ENCODE assay signal across 1 cellular context in genomic region chr18:22921762-22922161, GRCh38.
TF ChIP-seq lines count a peak whose summit lies in the region.

No MANE protein-coding gene starts in this region.

TF ChIP-seq in SK-N-SH treated with all-trans-retinoic acid at 6 μM for 48 hours, 23 proteins besides CTCF, POLR2A, EP300 and RAD21 (continued from another document):
- TF ChIP-seq TSHZ2 (CRISPR knock-in tag; IDR thresholded peaks at IDR 0.05) = no peak
- no peak for TF ChIP-seq BACH2 (CRISPR knock-in tag; IDR thresholded peaks at IDR 0.05; ENCODE audit: borderline replicate concordance)
- TF ChIP-seq, protein P1, sequence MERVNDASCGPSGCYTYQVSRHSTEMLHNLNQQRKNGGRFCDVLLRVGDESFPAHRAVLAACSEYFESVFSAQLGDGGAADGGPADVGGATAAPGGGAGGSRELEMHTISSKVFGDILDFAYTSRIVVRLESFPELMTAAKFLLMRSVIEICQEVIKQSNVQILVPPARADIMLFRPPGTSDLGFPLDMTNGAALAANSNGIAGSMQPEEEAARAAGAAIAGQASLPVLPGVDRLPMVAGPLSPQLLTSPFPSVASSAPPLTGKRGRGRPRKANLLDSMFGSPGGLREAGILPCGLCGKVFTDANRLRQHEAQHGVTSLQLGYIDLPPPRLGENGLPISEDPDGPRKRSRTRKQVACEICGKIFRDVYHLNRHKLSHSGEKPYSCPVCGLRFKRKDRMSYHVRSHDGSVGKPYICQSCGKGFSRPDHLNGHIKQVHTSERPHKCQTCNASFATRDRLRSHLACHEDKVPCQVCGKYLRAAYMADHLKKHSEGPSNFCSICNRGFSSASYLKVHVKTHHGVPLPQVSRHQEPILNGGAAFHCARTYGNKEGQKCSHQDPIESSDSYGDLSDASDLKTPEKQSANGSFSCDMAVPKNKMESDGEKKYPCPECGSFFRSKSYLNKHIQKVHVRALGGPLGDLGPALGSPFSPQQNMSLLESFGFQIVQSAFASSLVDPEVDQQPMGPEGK (CRISPR knock-in tag; IDR thresholded peaks at IDR 0.05; ENCODE audit: borderline replicate concordance) = no peak
- TF ChIP-seq ZC3H10 (CRISPR knock-in tag; IDR thresholded peaks at IDR 0.05) = no peak
- no peak for TF ChIP-seq ESRRG (CRISPR knock-in tag; IDR thresholded peaks at IDR 0.05)
- TF ChIP-seq POU6F1 (CRISPR knock-in tag; IDR thresholded peaks at IDR 0.05; ENCODE audit: borderline replicate concordance, low read depth) = no peak
- no peak for TF ChIP-seq TCF4 (CRISPR knock-in tag; IDR thresholded peaks at IDR 0.05; ENCODE audit: borderline replicate concordance)
- TF ChIP-seq GLIS3 (CRISPR knock-in tag; IDR thresholded peaks at IDR 0.05) = no peak
- TF ChIP-seq RARB (CRISPR knock-in tag; IDR thresholded peaks at IDR 0.05) = no peak
- no peak for TF ChIP-seq ZFP3 (CRISPR knock-in tag; IDR thresholded peaks at IDR 0.05)
- TF ChIP-seq ZNF70 (CRISPR knock-in tag; IDR thresholded peaks at IDR 0.05) = no peak
- no peak for TF ChIP-seq ISL1 (CRISPR knock-in tag; IDR thresholded peaks at IDR 0.05)
